ENCODE assay signal across 9 cellular contexts in the genomic region with DNA sequence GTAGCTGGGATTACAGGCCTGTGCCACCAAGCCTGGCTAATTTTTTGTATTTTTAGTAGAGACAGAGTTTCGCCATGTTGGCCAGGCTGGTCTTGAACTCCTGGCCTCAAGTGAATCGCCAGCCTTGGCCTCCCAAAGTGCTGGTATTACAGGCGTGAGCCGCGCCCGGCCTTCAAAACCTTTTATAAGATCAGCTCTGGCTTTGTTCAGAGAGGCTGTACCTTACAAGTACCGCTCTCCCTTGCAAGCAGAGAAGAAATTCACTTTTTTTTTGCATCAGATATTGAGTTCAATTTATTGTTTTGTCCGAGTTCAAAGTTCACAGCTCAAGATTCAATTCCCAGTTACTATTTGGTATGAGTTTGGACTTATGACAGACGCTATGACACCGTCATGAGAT. TPM values are rescaled to one million over a fixed set of nuclear protein-coding genes. Genes with fewer than 3 reads are reported as not detected.
DNase-seq lines count a peak whose midpoint lies in the region; ATAC-seq and TF ChIP-seq lines count a peak whose summit lies in the region.
"Had no signal": no experiment of that assay in that cellular context is flagged by ENCODE, and none has a peak within 500 bp of the region (broad histone marks: within the 10 kb centered on the region; RNA-seq: fewer than 3 reads in every experiment).

No MANE protein-coding gene starts in this region.

- H3K4me3 Mint-ChIP-seq in endodermal cell: peak overlapping the region; percentile 93

- peaks cover 0 to 8% (median 0%) of the 10 kb centered on the region in 11 experiments; a peak in 3 of 22 replicates for H3K9me3 ChIP-seq in BLaER1 treated with 17β-estradiol and CSF1 and Interleukin-3, amounts not matched to agents 10 nM and 100 nM (replicated peaks in 1 of 11)
- no peaks in the 10 kb centered on the region for H3K9me3 ChIP-seq in GM23248 (ENCODE audit: low read depth)
- H3K9me3 ChIP-seq in endodermal cell (ENCODE audit: control insufficient read depth, low read length): peaks cover 7% of the 10 kb centered on the region
- H3K9me3 ChIP-seq in parathyroid adenoma (ENCODE audit: control insufficient read depth, low read length): no peaks in the 10 kb centered on the region

- H3K4me2 ChIP-seq in BLaER1 treated with 17β-estradiol and CSF1 and Interleukin-3, amounts not matched to agents 10 nM and 100 nM: peak overlapping the region; percentile 81 to 98 (median 90); a peak in 18 of 22 replicates
- H3K4me2 ChIP-seq in GM23248 (ENCODE audit: unreplicated experiment) (no peak overlapping the region), parathyroid adenoma (ENCODE audit: low read length) (no peak overlapping the region)

- TF ChIP-seq CTCF in endodermal cell (conservative IDR thresholded peaks at IDR 0.05) (no peak), parathyroid adenoma (IDR thresholded peaks at IDR 0.05) (no peak)

- H3K4me1 Mint-ChIP-seq in endodermal cell: peaks cover 10% of the 10 kb centered on the region

- peaks cover 0 to 20% (median 10%) of the 10 kb centered on the region in 11 experiments; a peak in 11 of 22 replicates for H4K20me1 ChIP-seq in BLaER1 treated with 17β-estradiol and CSF1 and Interleukin-3, amounts not matched to agents 10 nM and 100 nM
- H4K20me1 ChIP-seq in GM23248 (ENCODE audit: insufficient read depth): peaks cover 11% of the 10 kb centered on the region; the same call in 1 of the 2 replicates

- no peaks in the 10 kb centered on the region for H3K36me3 Mint-ChIP-seq in endodermal cell (ENCODE audit: low read depth)

- 83% methylated on average over 10 of the region's 10 CpGs for WGBS in GM23248 (ENCODE audit: low coverage in 1 of 2, low lambda C conversion rate in 2 of 2, missing lambda C conversion rate in 2 of 2), 2 experiments
- whole genome bisulfite sequencing in endodermal cell (ENCODE audit: insufficient coverage in 1 of 2, insufficient read length in 1 of 2), 2 experiments: 92 to 94% methylated on average over 9 to 10 of the region's 10 CpGs

- peak overlapping the region in 2 of 11 experiments; percentile 30 to 55; a peak in 4 of 22 replicates for H3K9ac ChIP-seq in BLaER1 treated with 17β-estradiol and CSF1 and Interleukin-3, amounts not matched to agents 10 nM and 100 nM
- H3K9ac ChIP-seq in GM23248 (peak overlapping the region; percentile 95; the same call in 1 of the 2 replicates), endodermal cell (ENCODE audit: extremely low read depth, low read length, poor library complexity, severe bottlenecking) (no peak overlapping the region), parathyroid adenoma (no peak overlapping the region)

- H3K27me3 ChIP-seq in BLaER1 treated with 17β-estradiol and CSF1 and Interleukin-3, amounts not matched to agents 10 nM and 100 nM: no peaks in the 10 kb centered on the region
- H3K27me3 ChIP-seq in GM23248 (replicated peaks; ENCODE audit: insufficient read depth): no peaks in the 10 kb centered on the region
- H3K27me3 ChIP-seq in endodermal cell (ENCODE audit: control insufficient read depth, insufficient read depth, low read length, poor library complexity, severe bottlenecking): peaks cover 6% of the 10 kb centered on the region
- H3K27me3 ChIP-seq in parathyroid adenoma (ENCODE audit: control insufficient read depth, insufficient read depth, low read length): no peaks in the 10 kb centered on the region

- peaks cover 35% of the 10 kb centered on the region for H3K79me2 ChIP-seq in GM23248 (ENCODE audit: insufficient read depth)
- no peaks in the 10 kb centered on the region for H3K79me2 ChIP-seq in parathyroid adenoma

- no peaks in the 10 kb centered on the region for H3K36me3 ChIP-seq in BLaER1 treated with 17β-estradiol and CSF1 and Interleukin-3, amounts not matched to agents 10 nM and 100 nM
- no peaks in the 10 kb centered on the region for H3K36me3 ChIP-seq in GM23248 (ENCODE audit: low read depth)
- no peaks in the 10 kb centered on the region for H3K36me3 ChIP-seq in endodermal cell (ENCODE audit: control insufficient read depth, insufficient read depth, low read length)
- H3K36me3 ChIP-seq in parathyroid adenoma (ENCODE audit: control insufficient read depth, insufficient read depth, low read length): no peaks in the 10 kb centered on the region

- H3K4me3 ChIP-seq in BLaER1 treated with 17β-estradiol and CSF1 and Interleukin-3, amounts not matched to agents 10 nM and 100 nM: peak overlapping the region in 6 of 10 experiments; percentile 78 to 96 (median 94); a peak in 7 of 20 replicates
- H3K4me3 ChIP-seq in GM23248 (peak overlapping the region; percentile 95; the same call in 1 of the 2 replicates), endodermal cell (ENCODE audit: low read length) (no peak overlapping the region), parathyroid adenoma (ENCODE audit: low read depth, low read length) (no peak overlapping the region)
- H3K4me3 ChIP-seq: GM12878, K562 had no signal

- ATAC-seq in GM21526 (IDR thresholded peaks at IDR 0.05; ENCODE audit: low FRiP score, unreplicated experiment): no peak
- ATAC-seq: K562 had no signal

- H3K27ac Mint-ChIP-seq in endodermal cell: no peak overlapping the region

- in situ Hi-C loops in GM23248 (cut with MboI): no loop called here

- peaks cover 16 to 29% (median 24%) of the 10 kb centered on the region in 10 experiments for H3K4me1 ChIP-seq in BLaER1 treated with 17β-estradiol and CSF1 and Interleukin-3, amounts not matched to agents 10 nM and 100 nM
- peaks cover 6% of the 10 kb centered on the region; the same call in 1 of the 2 replicates for H3K4me1 ChIP-seq in GM23248 (ENCODE audit: insufficient read depth)
- H3K4me1 ChIP-seq in endodermal cell (ENCODE audit: control insufficient read depth, insufficient read depth, low read length): peaks cover 4% of the 10 kb centered on the region
- peaks cover 13% of the 10 kb centered on the region for H3K4me1 ChIP-seq in parathyroid adenoma

- H3K9me3 Mint-ChIP-seq in endodermal cell: no peaks in the 10 kb centered on the region

- peak overlapping the region in 5 of 11 experiments; percentile 22 to 94 (median 52); a peak in 6 of 22 replicates for H3K27ac ChIP-seq in BLaER1 treated with 17β-estradiol and CSF1 and Interleukin-3, amounts not matched to agents 10 nM and 100 nM
- H3K27ac ChIP-seq in GM23248 (peak overlapping the region; percentile 84), endodermal cell (ENCODE audit: low read depth, low read length) (no peak overlapping the region), parathyroid adenoma (no peak overlapping the region)

- DNase-seq in GM23248 (no peak), endodermal cell (no peak), NCI-H1436 treated with DMSO at 0.1 percent for 48 hours (lab: John Stamatoyannopoulos, UW) (no peak), A172 (ENCODE audit: low spot score) (no peak)

- peak overlapping the region; percentile 97 for H2AFZ ChIP-seq in GM23248
- H2AFZ ChIP-seq in parathyroid adenoma: peak overlapping the region; percentile 94

- peaks cover 21% of the 10 kb centered on the region for H3K27me3 Mint-ChIP-seq in endodermal cell (ENCODE audit: insufficient read depth)

- H3K9me2 ChIP-seq in GM23248 (ENCODE audit: insufficient read depth): no peaks in the 10 kb centered on the region

- peaks cover 6% of the 10 kb centered on the region; the same call in 1 of the 2 replicates for H3F3A ChIP-seq in GM23248 (ENCODE audit: insufficient read depth)

RNA-seq across cellular contexts. Expression of a gene that starts 1.9 kb away (rescaled TPM):
- total RNA-seq in GM23248 (2014; rRNA removed; shearing (Covaris generic)): 11.4 and 12.4 TPM in 2 replicates
- polyA plus RNA-seq in GM23248 (2016; fragmentation: Nextera tagmentation; extraction: Ambion mirVana): 4.3 and 4.6 TPM in 2 replicates
- total RNA-seq in endodermal cell: 10 to 100 TPM in 1 of 2 donors, 1 to 10 TPM in 1; 9.6 to 12.1 TPM
- 13.1 TPM for polyA plus RNA-seq in endodermal cell (2013, experiment 1 of 2)
- polyA plus RNA-seq in endodermal cell (2013, experiment 2 of 2): 12.3 TPM
- total RNA-seq in A172 (2014; rRNA removed; shearing (Covaris generic)): 2.1 and 2.8 TPM in 2 replicates

Comparison
In these comparisons a context has a peak if more than half of its experiments do, and no peak if none do; other contexts are left out.
1. H3K4me2 ChIP-seq: peak in BLaER1 treated with 17β-estradiol and CSF1 and Interleukin-3, amounts not matched to agents 10 nM and 100 nM (11 of 11); none in GM23248 (single experiment) and parathyroid adenoma (single experiment).
2. H3K4me3 ChIP-seq: peak in BLaER1 treated with 17β-estradiol and CSF1 and Interleukin-3, amounts not matched to agents 10 nM and 100 nM (6 of 10) and GM23248 (single experiment); none in endodermal cell (single experiment) and parathyroid adenoma (single experiment).